ENCODE assay signal across 10 cellular contexts in genomic region chr15:23690450-23690852, GRCh38. TPM values are rescaled to one million over a fixed set of nuclear protein-coding genes. Genes with fewer than 3 reads are reported as not detected.
DNase-seq lines count a peak whose midpoint lies in the region; TF ChIP-seq lines count a peak whose summit lies in the region.
"Had no signal": no experiment of that assay in that cellular context is flagged by ENCODE, and none has a peak within 500 bp of the region (broad histone marks: within the 10 kb centered on the region; RNA-seq: fewer than 3 reads in every experiment).

No MANE protein-coding gene starts in this region.

- H3K4me3 ChIP-seq in endodermal cell (ENCODE audit: low read length) = no peak overlapping the region

- H3K4me1 Mint-ChIP-seq in endodermal cell = no peaks in the 10 kb centered on the region
- H3K4me1 Mint-ChIP-seq: activated naive CD8-positive, alpha-beta T cell treated with anti-CD3 and anti-CD28 coated beads, Interleukin-2, amount 50 U/mL, for 24 hours had no signal

- H3K4me1 ChIP-seq in endodermal cell (ENCODE audit: control insufficient read depth, insufficient read depth, low read length) = no peaks in the 10 kb centered on the region

- H3K9me3 Mint-ChIP-seq in endodermal cell = peaks cover 59% of the 10 kb centered on the region
- H3K9me3 Mint-ChIP-seq: activated naive CD8-positive, alpha-beta T cell treated with anti-CD3 and anti-CD28 coated beads, Interleukin-2, amount 50 U/mL, for 24 hours had no signal

- H3K27me3 ChIP-seq in endodermal cell (ENCODE audit: control insufficient read depth, insufficient read depth, low read length, poor library complexity, severe bottlenecking) = no peaks in the 10 kb centered on the region

- TF ChIP-seq CTCF in endodermal cell (conservative IDR thresholded peaks at IDR 0.05) = no peak

- peaks cover 4% of the 10 kb centered on the region for H3K36me3 Mint-ChIP-seq in endodermal cell (ENCODE audit: low read depth)

- H3K9me3 ChIP-seq in endodermal cell (ENCODE audit: control insufficient read depth, low read length) = peaks cover 27% of the 10 kb centered on the region

- DNase-seq in NCI-H510A treated with DMSO at 0.1 percent for 48 hours (lab: John Stamatoyannopoulos, UW) (peak; percentile 14), endodermal cell (peak; percentile 68), medulla oblongata (ENCODE audit: extremely low spot score) (peak; percentile 74), OCI-M1 (lab: John Stamatoyannopoulos, UW) (no peak), 8988T (no peak), DMS79 treated with DMSO at 0.1 percent for 48 hours (lab: John Stamatoyannopoulos, UW) (no peak)
- no peak for DNase-seq in activated CD8-positive, alpha-beta memory T cell treated with anti-CD3 and anti-CD28 coated beads, Interleukin-2, amount 50 U/mL, for 48 hours
- DNase-seq: activated naive CD8-positive, alpha-beta T cell treated with anti-CD3 and anti-CD28 coated beads, Interleukin-2, amount 50 U/mL, for 24 hours had no signal

- H3K36me3 ChIP-seq in endodermal cell (ENCODE audit: control insufficient read depth, insufficient read depth, low read length) = no peaks in the 10 kb centered on the region

- H3K27ac Mint-ChIP-seq in endodermal cell = no peak overlapping the region
- H3K27ac Mint-ChIP-seq: activated naive CD8-positive, alpha-beta T cell treated with anti-CD3 and anti-CD28 coated beads, Interleukin-2, amount 50 U/mL, for 24 hours had no signal

- H3K4me3 Mint-ChIP-seq in endodermal cell = no peak overlapping the region
- H3K4me3 Mint-ChIP-seq: activated naive CD8-positive, alpha-beta T cell treated with anti-CD3 and anti-CD28 coated beads, Interleukin-2, amount 50 U/mL, for 24 hours had no signal

- 68 to 86% methylated on average over 3 to 5 of the region's 5 CpGs for WGBS in endodermal cell (ENCODE audit: insufficient coverage in 1 of 2, insufficient read length in 1 of 2), 2 experiments

- no peaks in the 10 kb centered on the region for H3K27me3 Mint-ChIP-seq in endodermal cell (ENCODE audit: insufficient read depth)

- H3K27ac ChIP-seq in endodermal cell (ENCODE audit: low read depth, low read length) (no peak overlapping the region), temporal lobe (ENCODE audit: low read depth, low read length) (peak overlapping the region; percentile 27)

- no peak overlapping the region for H3K9ac ChIP-seq in endodermal cell (ENCODE audit: extremely low read depth, low read length, poor library complexity, severe bottlenecking)

RNA-seq across cellular contexts. Expression of gene NDN, which starts 3.3 kb away (rescaled TPM):
- total RNA-seq in endodermal cell (10 to 100 TPM; 40.3 to 41.8 TPM), temporal lobe (76.7 TPM)
- polyA plus RNA-seq in endodermal cell (2013, experiment 1 of 2) = 104 TPM
- 98.9 TPM for polyA plus RNA-seq in endodermal cell (2013, experiment 2 of 2)

RNA-seq across cellular contexts. Expression of gene MAGEL2, which starts 42.8 kb away (rescaled TPM):
- total RNA-seq in endodermal cell (1 to 10 TPM; 7.2 to 7.6 TPM), temporal lobe (2.0 TPM)
- 13.6 TPM for polyA plus RNA-seq in endodermal cell (2013, experiment 1 of 2)
- 10.9 TPM for polyA plus RNA-seq in endodermal cell (2013, experiment 2 of 2)
- polyA plus RNA-seq: keratinocyte had no signal

Comparison
In these comparisons a context has a peak if more than half of its experiments do, and no peak if none do; other contexts are left out.
1. DNase-seq: peak in NCI-H510A treated with DMSO at 0.1 percent for 48 hours (single experiment), endodermal cell (single experiment) and medulla oblongata (single experiment); none in OCI-M1 (single experiment), activated CD8-positive, alpha-beta memory T cell treated with anti-CD3 and anti-CD28 coated beads, Interleukin-2, amount 50 U/mL, for 48 hours (single experiment), 8988T (single experiment) and DMS79 treated with DMSO at 0.1 percent for 48 hours (single experiment).